13 cellular contexts compared by ENCODE assay signal in the genomic region with DNA sequence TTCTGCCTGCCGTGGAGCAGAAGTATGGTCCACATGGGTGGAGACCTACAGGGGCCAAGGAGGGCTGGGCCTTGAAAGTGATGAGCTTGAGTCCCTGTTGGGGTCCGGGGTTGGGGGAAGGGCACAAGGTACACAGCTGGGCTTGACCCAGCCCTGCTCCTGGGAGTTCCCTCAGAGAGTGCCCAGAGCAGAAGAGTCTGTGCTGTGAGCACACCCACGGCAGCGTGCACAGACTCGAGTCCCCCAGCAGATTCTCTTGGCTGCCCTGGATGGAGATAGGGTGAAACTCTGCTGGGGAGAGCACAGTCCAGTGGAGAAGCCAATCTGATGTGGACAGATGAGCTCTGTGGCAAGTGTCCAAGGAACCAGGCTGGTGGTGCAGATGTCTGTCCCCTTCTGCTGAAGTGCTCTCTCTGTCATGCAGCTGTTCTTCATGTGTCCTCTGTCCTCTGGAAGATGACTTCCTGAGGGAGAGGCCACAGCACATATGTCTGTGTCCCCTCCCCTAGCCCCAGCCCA. TPM values are rescaled to one million over a fixed set of nuclear protein-coding genes. Genes with fewer than 3 reads are reported as not detected.
DNase-seq lines count a peak whose midpoint lies in the region; ATAC-seq and TF ChIP-seq lines count a peak whose summit lies in the region.
"Had no signal": no experiment of that assay in that cellular context is flagged by ENCODE, and none has a peak within 500 bp of the region (broad histone marks: within the 10 kb centered on the region; RNA-seq: fewer than 3 reads in every experiment).

No MANE protein-coding gene starts in this region.

- peaks cover 95% of the 10 kb centered on the region for H3K4me1 Mint-ChIP-seq in activated T-cell treated with anti-CD3 and anti-CD28 coated beads, Interleukin-2, amount 50 U/mL, for 4 hours (ENCODE audit: low read depth)

- 57 to 58% methylated on average over 5 of the region's 5 CpGs for WGBS in GM23248 (ENCODE audit: low coverage in 1 of 2, low lambda C conversion rate in 2 of 2, missing lambda C conversion rate in 2 of 2), 2 experiments

- H3K27me3 ChIP-seq in neutrophil: no peaks in the 10 kb centered on the region
- no peaks in the 10 kb centered on the region for H3K27me3 ChIP-seq in GM23248 (replicated peaks; ENCODE audit: insufficient read depth)
- H3K27me3 ChIP-seq: MG63 had no signal

- no peak overlapping the region for H2AFZ ChIP-seq in GM23248

- no peak for ATAC-seq in activated T-cell treated with anti-CD3 and anti-CD28 coated beads, Interleukin-2, amount 50 U/mL, for 4 hours
- no peak for ATAC-seq in HG03520 (IDR thresholded peaks at IDR 0.05; ENCODE audit: unreplicated experiment)

- TF ChIP-seq CTCF in neutrophil (IDR thresholded peaks at IDR 0.05): no peak

- H3K4me3 ChIP-seq in neutrophil (ENCODE audit: low read depth in 1 of 2, low read length in 1 of 2) (no peak overlapping the region), GM23248 (no peak overlapping the region)
- H3K4me3 ChIP-seq: MG63 had no signal

- in situ Hi-C loops in GM23248 (cut with MboI): no loop called here

- peak; percentile 15 for DNase-seq in activated T-cell treated with anti-CD3 and anti-CD28 coated beads, Interleukin-2, amount 50 U/mL, for 1 hour
- DNase-seq in activated T-cell treated with anti-CD3 and anti-CD28 coated beads, Interleukin-2, amount 50 U/mL, for 48 hours: no peak
- DNase-seq in NCI-H1694 treated with DMSO at 0.1 percent for 48 hours (lab: John Stamatoyannopoulos, UW) (peak; percentile 38), GM23248 (no peak)
- no peak for DNase-seq in activated T-cell treated with anti-CD3 and anti-CD28 coated beads, Interleukin-2, amount 50 U/mL, for 4 hours
- no peak for DNase-seq in stimulated activated naive CD4-positive, alpha-beta T cell treated with Interleukin-2 at 50 U/mL for 16 hours (lab: John Stamatoyannopoulos, UW)
- DNase-seq: DMS79; foreskin fibroblast; MG63; midbrain; stimulated activated CD8-positive, alpha-beta memory T cell treated with anti-CD3 and anti-CD28 coated beads, Interleukin-4, amount 100 ng/mL, for 48 hours had no signal

- H4K20me1 ChIP-seq in GM23248 (ENCODE audit: insufficient read depth): no peaks in the 10 kb centered on the region; the same call in 1 of the 2 replicates

- no peaks in the 10 kb centered on the region for H3K9me2 ChIP-seq in GM23248 (ENCODE audit: insufficient read depth)

- peaks cover 30 to 81% of the 10 kb centered on the region in 2 experiments for H3K4me1 ChIP-seq in neutrophil (ENCODE audit: control insufficient read depth in 1 of 2, insufficient read depth in 1 of 2, low read depth in 1 of 2, low read length in 1 of 2)
- peaks cover 9% of the 10 kb centered on the region for H3K4me1 ChIP-seq in GM23248 (ENCODE audit: insufficient read depth)

- no peak overlapping the region for H3K9ac ChIP-seq in GM23248

- no peaks in the 10 kb centered on the region for H3F3A ChIP-seq in GM23248 (ENCODE audit: insufficient read depth)

- peaks cover 40% of the 10 kb centered on the region for H3K79me2 ChIP-seq in GM23248 (ENCODE audit: insufficient read depth)

- H3K9me3 Mint-ChIP-seq in activated T-cell treated with anti-CD3 and anti-CD28 coated beads, Interleukin-2, amount 50 U/mL, for 4 hours: no peaks in the 10 kb centered on the region

- no peak overlapping the region for H3K4me2 ChIP-seq in GM23248 (ENCODE audit: unreplicated experiment)

- H3K9me3 ChIP-seq in neutrophil (no peaks in the 10 kb centered on the region), GM23248 (ENCODE audit: low read depth) (no peaks in the 10 kb centered on the region)
- H3K9me3 ChIP-seq: MG63 had no signal

- H3K27ac ChIP-seq in neutrophil: peak overlapping the region; percentile 66
- H3K27ac ChIP-seq in GM23248: no peak overlapping the region

- peaks cover 6% of the 10 kb centered on the region for H3K36me3 Mint-ChIP-seq in activated T-cell treated with anti-CD3 and anti-CD28 coated beads, Interleukin-2, amount 50 U/mL, for 4 hours (ENCODE audit: insufficient read depth)

- H3K36me3 ChIP-seq in neutrophil: no peaks in the 10 kb centered on the region
- no peaks in the 10 kb centered on the region for H3K36me3 ChIP-seq in GM23248 (ENCODE audit: low read depth)
- H3K36me3 ChIP-seq: MG63 had no signal

- peak overlapping the region; percentile 16 for H3K4me3 Mint-ChIP-seq in activated T-cell treated with anti-CD3 and anti-CD28 coated beads, Interleukin-2, amount 50 U/mL, for 4 hours

- no peaks in the 10 kb centered on the region for H3K27me3 Mint-ChIP-seq in activated T-cell treated with anti-CD3 and anti-CD28 coated beads, Interleukin-2, amount 50 U/mL, for 4 hours (ENCODE audit: low read depth)

RNA-seq across cellular contexts. Expression of a gene that starts 27.5 kb away (rescaled TPM):
- total RNA-seq in activated T-cell treated with anti-CD3 and anti-CD28 coated beads, Interleukin-2, amount 50 U/mL, for 4 hours: 10 to 100 TPM; 17.3 to 24.0 (median 17.3) TPM
- total RNA-seq in GM23248 (2014; rRNA removed; shearing (Covaris generic)): 16.0 and 22.8 TPM in 2 replicates
- 8.0 and 9.5 TPM in 2 replicates for polyA plus RNA-seq in GM23248 (2016; fragmentation: Nextera tagmentation; extraction: Ambion mirVana)

Comparison
In these comparisons a context has a peak if more than half of its experiments do, and no peak if none do; other contexts are left out.
1. DNase-seq: peak in activated T-cell treated with anti-CD3 and anti-CD28 coated beads, Interleukin-2, amount 50 U/mL, for 1 hour (single experiment) and NCI-H1694 treated with DMSO at 0.1 percent for 48 hours (single experiment); none in activated T-cell treated with anti-CD3 and anti-CD28 coated beads, Interleukin-2, amount 50 U/mL, for 48 hours (0 of 2), activated T-cell treated with anti-CD3 and anti-CD28 coated beads, Interleukin-2, amount 50 U/mL, for 4 hours (single experiment), stimulated activated naive CD4-positive, alpha-beta T cell treated with Interleukin-2 at 50 U/mL for 16 hours (single experiment) and GM23248 (single experiment).